2 cellular contexts compared by ENCODE assay signal in the genomic region with DNA sequence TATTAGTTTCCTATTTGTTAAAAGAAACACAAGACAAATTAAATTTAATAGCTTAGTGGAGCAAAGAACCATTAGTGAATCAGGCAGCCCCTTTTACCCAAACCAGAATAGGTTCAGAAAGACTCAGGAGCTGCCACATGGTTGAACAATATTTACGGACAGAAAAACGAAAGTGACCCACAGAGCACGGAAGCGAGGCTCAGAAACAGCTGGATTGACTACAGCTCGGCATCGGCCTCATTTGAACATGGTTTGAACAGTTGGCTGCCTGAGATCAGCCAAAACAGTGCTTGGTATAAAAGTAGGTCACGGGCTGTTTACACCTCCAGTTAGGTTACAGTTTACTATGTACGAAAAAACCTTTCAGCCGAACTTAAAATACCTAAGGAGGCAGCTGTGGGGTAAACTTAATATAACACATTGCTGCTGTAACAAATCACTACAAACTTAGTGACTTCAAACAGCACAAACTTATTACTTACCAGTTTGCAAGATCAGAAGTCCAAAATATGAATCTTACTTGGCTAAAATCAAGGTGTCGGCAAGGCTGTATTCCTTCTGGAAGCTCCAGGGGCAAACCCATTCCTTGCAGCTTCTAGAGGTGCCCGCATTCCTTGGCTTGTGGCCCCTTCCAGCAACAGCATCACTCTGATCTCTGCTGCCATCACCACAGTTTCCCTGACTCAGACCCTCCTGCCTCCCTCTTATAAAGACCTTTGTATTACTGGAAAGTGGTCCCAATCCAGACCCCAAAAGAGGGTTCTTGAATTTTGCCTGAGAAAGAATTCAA.
TF ChIP-seq lines count a peak whose summit lies in the region.

No MANE protein-coding gene starts in this region.

TF ChIP-seq in HepG2, 621 proteins besides CTCF, POLR2A, EP300 and RAD21:
- TF ChIP-seq, protein P1, sequence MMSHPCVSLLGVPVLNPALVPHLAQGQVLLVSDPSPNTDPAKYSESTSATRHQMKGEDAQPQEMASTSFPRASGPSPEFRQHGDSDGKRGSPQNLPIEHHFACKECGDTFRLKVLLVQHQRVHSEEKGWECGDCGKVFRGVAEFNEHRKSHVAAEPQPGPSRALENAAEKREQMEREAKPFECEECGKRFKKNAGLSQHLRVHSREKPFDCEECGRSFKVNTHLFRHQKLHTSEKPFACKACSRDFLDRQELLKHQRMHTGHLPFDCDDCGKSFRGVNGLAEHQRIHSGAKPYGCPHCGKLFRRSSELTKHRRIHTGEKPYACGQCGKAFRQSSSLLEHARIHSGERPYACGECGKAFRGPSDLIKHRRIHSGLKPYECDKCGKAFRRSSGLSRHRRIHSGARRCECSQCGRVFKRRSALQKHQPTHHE (CRISPR knock-in tag; IDR thresholded peaks at IDR 0.05; ENCODE audit: borderline replicate concordance): no peak
- TF ChIP-seq, protein P2, sequence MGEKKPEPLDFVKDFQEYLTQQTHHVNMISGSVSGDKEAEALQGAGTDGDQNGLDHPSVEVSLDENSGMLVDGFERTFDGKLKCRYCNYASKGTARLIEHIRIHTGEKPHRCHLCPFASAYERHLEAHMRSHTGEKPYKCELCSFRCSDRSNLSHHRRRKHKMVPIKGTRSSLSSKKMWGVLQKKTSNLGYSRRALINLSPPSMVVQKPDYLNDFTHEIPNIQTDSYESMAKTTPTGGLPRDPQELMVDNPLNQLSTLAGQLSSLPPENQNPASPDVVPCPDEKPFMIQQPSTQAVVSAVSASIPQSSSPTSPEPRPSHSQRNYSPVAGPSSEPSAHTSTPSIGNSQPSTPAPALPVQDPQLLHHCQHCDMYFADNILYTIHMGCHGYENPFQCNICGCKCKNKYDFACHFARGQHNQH (CRISPR knock-in tag; IDR thresholded peaks at IDR 0.05): no peak
- TF ChIP-seq, protein P3, sequence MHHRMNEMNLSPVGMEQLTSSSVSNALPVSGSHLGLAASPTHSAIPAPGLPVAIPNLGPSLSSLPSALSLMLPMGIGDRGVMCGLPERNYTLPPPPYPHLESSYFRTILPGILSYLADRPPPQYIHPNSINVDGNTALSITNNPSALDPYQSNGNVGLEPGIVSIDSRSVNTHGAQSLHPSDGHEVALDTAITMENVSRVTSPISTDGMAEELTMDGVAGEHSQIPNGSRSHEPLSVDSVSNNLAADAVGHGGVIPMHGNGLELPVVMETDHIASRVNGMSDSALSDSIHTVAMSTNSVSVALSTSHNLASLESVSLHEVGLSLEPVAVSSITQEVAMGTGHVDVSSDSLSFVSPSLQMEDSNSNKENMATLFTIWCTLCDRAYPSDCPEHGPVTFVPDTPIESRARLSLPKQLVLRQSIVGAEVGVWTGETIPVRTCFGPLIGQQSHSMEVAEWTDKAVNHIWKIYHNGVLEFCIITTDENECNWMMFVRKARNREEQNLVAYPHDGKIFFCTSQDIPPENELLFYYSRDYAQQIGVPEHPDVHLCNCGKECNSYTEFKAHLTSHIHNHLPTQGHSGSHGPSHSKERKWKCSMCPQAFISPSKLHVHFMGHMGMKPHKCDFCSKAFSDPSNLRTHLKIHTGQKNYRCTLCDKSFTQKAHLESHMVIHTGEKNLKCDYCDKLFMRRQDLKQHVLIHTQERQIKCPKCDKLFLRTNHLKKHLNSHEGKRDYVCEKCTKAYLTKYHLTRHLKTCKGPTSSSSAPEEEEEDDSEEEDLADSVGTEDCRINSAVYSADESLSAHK (CRISPR knock-in tag; IDR thresholded peaks at IDR 0.05; ENCODE audit: borderline replicate concordance): no peak
- no peak for TF ChIP-seq RBM39 (IDR thresholded peaks at IDR 0.05; ENCODE audit: low read depth, low read length, poor library complexity, severe bottlenecking)
- no peak for TF ChIP-seq KLF15 (CRISPR knock-in tag; IDR thresholded peaks at IDR 0.05; ENCODE audit: borderline replicate concordance)
- no peak for TF ChIP-seq SMAD3 (CRISPR knock-in tag; IDR thresholded peaks at IDR 0.05)
- no peak for TF ChIP-seq BHLHE40 (IDR thresholded peaks at IDR 0.05; ENCODE audit: low read length)
- TF ChIP-seq, protein P4, sequence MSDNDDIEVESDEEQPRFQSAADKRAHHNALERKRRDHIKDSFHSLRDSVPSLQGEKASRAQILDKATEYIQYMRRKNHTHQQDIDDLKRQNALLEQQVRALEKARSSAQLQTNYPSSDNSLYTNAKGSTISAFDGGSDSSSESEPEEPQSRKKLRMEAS (IDR thresholded peaks at IDR 0.05): no peak
- no peak for TF ChIP-seq HHEX (CRISPR knock-in tag; IDR thresholded peaks at IDR 0.05)

TF ChIP-seq in GM23338, 12 proteins besides CTCF, POLR2A, EP300 and RAD21:
- TF ChIP-seq CREB1 (CRISPR knock-in tag; IDR thresholded peaks at IDR 0.05; ENCODE audit: low read depth) (no peak), STAT1 (IDR thresholded peaks at IDR 0.05; ENCODE audit: unreplicated experiment) (no peak), JUNB (IDR thresholded peaks at IDR 0.05; ENCODE audit: unreplicated experiment) (no peak), EZH2 (IDR thresholded peaks at IDR 0.05; ENCODE audit: low read depth, unreplicated experiment) (no peak), ZNF114 (CRISPR knock-in tag; IDR thresholded peaks at IDR 0.05) (no peak), POLR2AphosphoS5 (IDR thresholded peaks at IDR 0.05; ENCODE audit: low read depth) (no peak), ZNF331 (CRISPR knock-in tag; IDR thresholded peaks at IDR 0.05; ENCODE audit: low read depth) (no peak)
- TF ChIP-seq, protein P5, sequence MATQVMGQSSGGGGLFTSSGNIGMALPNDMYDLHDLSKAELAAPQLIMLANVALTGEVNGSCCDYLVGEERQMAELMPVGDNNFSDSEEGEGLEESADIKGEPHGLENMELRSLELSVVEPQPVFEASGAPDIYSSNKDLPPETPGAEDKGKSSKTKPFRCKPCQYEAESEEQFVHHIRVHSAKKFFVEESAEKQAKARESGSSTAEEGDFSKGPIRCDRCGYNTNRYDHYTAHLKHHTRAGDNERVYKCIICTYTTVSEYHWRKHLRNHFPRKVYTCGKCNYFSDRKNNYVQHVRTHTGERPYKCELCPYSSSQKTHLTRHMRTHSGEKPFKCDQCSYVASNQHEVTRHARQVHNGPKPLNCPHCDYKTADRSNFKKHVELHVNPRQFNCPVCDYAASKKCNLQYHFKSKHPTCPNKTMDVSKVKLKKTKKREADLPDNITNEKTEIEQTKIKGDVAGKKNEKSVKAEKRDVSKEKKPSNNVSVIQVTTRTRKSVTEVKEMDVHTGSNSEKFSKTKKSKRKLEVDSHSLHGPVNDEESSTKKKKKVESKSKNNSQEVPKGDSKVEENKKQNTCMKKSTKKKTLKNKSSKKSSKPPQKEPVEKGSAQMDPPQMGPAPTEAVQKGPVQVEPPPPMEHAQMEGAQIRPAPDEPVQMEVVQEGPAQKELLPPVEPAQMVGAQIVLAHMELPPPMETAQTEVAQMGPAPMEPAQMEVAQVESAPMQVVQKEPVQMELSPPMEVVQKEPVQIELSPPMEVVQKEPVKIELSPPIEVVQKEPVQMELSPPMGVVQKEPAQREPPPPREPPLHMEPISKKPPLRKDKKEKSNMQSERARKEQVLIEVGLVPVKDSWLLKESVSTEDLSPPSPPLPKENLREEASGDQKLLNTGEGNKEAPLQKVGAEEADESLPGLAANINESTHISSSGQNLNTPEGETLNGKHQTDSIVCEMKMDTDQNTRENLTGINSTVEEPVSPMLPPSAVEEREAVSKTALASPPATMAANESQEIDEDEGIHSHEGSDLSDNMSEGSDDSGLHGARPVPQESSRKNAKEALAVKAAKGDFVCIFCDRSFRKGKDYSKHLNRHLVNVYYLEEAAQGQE (IDR thresholded peaks at IDR 0.05; ENCODE audit: unreplicated experiment): no peak
- TF ChIP-seq, protein P6, sequence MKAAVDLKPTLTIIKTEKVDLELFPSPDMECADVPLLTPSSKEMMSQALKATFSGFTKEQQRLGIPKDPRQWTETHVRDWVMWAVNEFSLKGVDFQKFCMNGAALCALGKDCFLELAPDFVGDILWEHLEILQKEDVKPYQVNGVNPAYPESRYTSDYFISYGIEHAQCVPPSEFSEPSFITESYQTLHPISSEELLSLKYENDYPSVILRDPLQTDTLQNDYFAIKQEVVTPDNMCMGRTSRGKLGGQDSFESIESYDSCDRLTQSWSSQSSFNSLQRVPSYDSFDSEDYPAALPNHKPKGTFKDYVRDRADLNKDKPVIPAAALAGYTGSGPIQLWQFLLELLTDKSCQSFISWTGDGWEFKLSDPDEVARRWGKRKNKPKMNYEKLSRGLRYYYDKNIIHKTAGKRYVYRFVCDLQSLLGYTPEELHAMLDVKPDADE (IDR thresholded peaks at IDR 0.05): no peak
- TF ChIP-seq, protein P7, sequence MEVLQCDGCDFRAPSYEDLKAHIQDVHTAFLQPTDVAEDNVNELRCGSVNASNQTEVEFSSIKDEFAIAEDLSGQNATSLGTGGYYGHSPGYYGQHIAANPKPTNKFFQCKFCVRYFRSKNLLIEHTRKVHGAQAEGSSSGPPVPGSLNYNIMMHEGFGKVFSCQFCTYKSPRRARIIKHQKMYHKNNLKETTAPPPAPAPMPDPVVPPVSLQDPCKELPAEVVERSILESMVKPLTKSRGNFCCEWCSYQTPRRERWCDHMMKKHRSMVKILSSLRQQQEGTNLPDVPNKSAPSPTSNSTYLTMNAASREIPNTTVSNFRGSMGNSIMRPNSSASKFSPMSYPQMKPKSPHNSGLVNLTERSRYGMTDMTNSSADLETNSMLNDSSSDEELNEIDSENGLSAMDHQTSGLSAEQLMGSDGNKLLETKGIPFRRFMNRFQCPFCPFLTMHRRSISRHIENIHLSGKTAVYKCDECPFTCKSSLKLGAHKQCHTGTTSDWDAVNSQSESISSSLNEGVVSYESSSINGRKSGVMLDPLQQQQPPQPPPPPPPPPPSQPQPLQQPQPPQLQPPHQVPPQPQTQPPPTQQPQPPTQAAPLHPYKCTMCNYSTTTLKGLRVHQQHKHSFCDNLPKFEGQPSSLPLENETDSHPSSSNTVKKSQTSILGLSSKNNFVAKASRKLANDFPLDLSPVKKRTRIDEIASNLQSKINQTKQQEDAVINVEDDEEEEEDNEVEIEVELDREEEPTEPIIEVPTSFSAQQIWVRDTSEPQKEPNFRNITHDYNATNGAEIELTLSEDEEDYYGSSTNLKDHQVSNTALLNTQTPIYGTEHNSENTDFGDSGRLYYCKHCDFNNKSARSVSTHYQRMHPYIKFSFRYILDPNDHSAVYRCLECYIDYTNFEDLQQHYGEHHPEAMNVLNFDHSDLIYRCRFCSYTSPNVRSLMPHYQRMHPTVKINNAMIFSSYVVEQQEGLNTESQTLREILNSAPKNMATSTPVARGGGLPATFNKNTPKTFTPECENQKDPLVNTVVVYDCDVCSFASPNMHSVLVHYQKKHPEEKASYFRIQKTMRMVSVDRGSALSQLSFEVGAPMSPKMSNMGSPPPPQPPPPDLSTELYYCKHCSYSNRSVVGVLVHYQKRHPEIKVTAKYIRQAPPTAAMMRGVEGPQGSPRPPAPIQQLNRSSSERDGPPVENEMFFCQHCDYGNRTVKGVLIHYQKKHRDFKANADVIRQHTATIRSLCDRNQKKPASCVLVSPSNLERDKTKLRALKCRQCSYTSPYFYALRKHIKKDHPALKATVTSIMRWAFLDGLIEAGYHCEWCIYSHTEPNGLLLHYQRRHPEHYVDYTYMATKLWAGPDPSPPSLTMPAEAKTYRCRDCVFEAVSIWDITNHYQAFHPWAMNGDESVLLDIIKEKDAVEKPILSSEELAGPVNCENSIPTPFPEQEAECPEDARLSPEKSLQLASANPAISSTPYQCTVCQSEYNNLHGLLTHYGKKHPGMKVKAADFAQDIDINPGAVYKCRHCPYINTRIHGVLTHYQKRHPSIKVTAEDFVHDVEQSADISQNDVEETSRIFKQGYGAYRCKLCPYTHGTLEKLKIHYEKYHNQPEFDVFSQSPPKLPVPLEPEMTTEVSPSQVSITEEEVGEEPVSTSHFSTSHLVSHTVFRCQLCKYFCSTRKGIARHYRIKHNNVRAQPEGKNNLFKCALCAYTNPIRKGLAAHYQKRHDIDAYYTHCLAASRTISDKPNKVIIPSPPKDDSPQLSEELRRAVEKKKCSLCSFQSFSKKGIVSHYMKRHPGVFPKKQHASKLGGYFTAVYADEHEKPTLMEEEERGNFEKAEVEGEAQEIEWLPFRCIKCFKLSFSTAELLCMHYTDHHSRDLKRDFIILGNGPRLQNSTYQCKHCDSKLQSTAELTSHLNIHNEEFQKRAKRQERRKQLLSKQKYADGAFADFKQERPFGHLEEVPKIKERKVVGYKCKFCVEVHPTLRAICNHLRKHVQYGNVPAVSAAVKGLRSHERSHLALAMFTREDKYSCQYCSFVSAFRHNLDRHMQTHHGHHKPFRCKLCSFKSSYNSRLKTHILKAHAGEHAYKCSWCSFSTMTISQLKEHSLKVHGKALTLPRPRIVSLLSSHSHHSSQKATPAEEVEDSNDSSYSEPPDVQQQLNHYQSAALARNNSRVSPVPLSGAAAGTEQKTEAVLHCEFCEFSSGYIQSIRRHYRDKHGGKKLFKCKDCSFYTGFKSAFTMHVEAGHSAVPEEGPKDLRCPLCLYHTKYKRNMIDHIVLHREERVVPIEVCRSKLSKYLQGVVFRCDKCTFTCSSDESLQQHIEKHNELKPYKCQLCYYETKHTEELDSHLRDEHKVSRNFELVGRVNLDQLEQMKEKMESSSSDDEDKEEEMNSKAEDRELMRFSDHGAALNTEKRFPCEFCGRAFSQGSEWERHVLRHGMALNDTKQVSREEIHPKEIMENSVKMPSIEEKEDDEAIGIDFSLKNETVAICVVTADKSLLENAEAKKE (CRISPR knock-in tag; IDR thresholded peaks at IDR 0.05): no peak
